ENCODE assay signal across 12 cellular contexts in genomic region chr1:88488277-88488676, GRCh38.
"Had no signal": no experiment of that assay in that cellular context is flagged by ENCODE, and none has a peak within 500 bp of the region (broad histone marks: within the 10 kb centered on the region; RNA-seq: fewer than 3 reads in every experiment).

No MANE protein-coding gene starts in this region.

- H3K4me1 ChIP-seq: tibial artery had no signal

- H3K4me3 Mint-ChIP-seq: activated CD4-positive, alpha-beta memory T cell treated with anti-CD3 and anti-CD28 coated beads for 36 hours; activated CD4-positive, alpha-beta T cell treated with anti-CD3 and anti-CD28 coated beads for 36 hours; activated CD8-positive, alpha-beta memory T cell treated with anti-CD3 and anti-CD28 coated beads, Interleukin-2, amount 10 ng/mL, durations not matched to agents 7 days and 5 days; activated T-cell treated with anti-CD3 and anti-CD28 coated beads, Interleukin-2, amount 50 U/mL, for 24 hours; natural killer cell; stimulated activated memory B cell treated with anti-CD40 and anti-IgM and Interleukin-4, amounts not matched to agents 10 μg/mL and 1 μg/mL and 100 μg/mL, for 72 hours had no signal

- H3K9me3 Mint-ChIP-seq: activated CD4-positive, alpha-beta memory T cell treated with anti-CD3 and anti-CD28 coated beads for 36 hours; activated naive CD4-positive, alpha-beta T cell treated with anti-CD3 and anti-CD28 coated beads, Interleukin-2, amount 50 U/mL, for 72 hours; activated T-cell treated with anti-CD3 and anti-CD28 coated beads, Interleukin-2, amount 50 U/mL, for 24 hours; stimulated activated memory B cell treated with anti-CD40 and anti-IgM and Interleukin-4, amounts not matched to agents 10 μg/mL and 1 μg/mL and 100 μg/mL, for 72 hours had no signal

- H3K4me3 ChIP-seq: dorsolateral prefrontal cortex, tibial artery had no signal

- ATAC-seq: activated CD4-positive, alpha-beta T cell treated with anti-CD3 and anti-CD28 coated beads for 36 hours; activated CD8-positive, alpha-beta memory T cell treated with anti-CD3 and anti-CD28 coated beads, Interleukin-2, amount 10 ng/mL, durations not matched to agents 7 days and 5 days; activated naive CD4-positive, alpha-beta T cell treated with anti-CD3 and anti-CD28 coated beads, Interleukin-2, amount 50 U/mL, for 72 hours; natural killer cell; stimulated activated memory B cell treated with anti-CD40 and anti-IgM and Interleukin-4, amounts not matched to agents 10 μg/mL and 1 μg/mL and 100 μg/mL, for 72 hours had no signal

- DNase-seq: activated CD4-positive, alpha-beta memory T cell treated with anti-CD3 and anti-CD28 coated beads for 36 hours; activated CD4-positive, alpha-beta T cell treated with anti-CD3 and anti-CD28 coated beads for 36 hours; activated CD8-positive, alpha-beta memory T cell treated with anti-CD3 and anti-CD28 coated beads, Interleukin-2, amount 10 ng/mL, durations not matched to agents 7 days and 5 days; activated effector memory CD4-positive, alpha-beta T cell treated with Interleukin-2 at 50 U/mL for 16 hours; activated T-cell treated with anti-CD3 and anti-CD28 coated beads, Interleukin-2, amount 50 U/mL, for 24 hours; dorsolateral prefrontal cortex; mesendoderm; natural killer cell; stimulated activated CD4-positive, alpha-beta T cell treated with anti-CD3 and anti-CD28 coated beads, Interleukin-2, amount 100 ng/mL, for 48 hours; tibial artery had no signal

- H3K36me3 ChIP-seq: tibial artery had no signal

- H3K4me1 Mint-ChIP-seq: activated CD4-positive, alpha-beta T cell treated with anti-CD3 and anti-CD28 coated beads for 36 hours; activated CD8-positive, alpha-beta memory T cell treated with anti-CD3 and anti-CD28 coated beads, Interleukin-2, amount 10 ng/mL, durations not matched to agents 7 days and 5 days; natural killer cell; stimulated activated memory B cell treated with anti-CD40 and anti-IgM and Interleukin-4, amounts not matched to agents 10 μg/mL and 1 μg/mL and 100 μg/mL, for 72 hours had no signal

- H3K27ac Mint-ChIP-seq: activated CD4-positive, alpha-beta memory T cell treated with anti-CD3 and anti-CD28 coated beads for 36 hours; activated CD4-positive, alpha-beta T cell treated with anti-CD3 and anti-CD28 coated beads for 36 hours; activated CD8-positive, alpha-beta memory T cell treated with anti-CD3 and anti-CD28 coated beads, Interleukin-2, amount 10 ng/mL, durations not matched to agents 7 days and 5 days; activated naive CD4-positive, alpha-beta T cell treated with anti-CD3 and anti-CD28 coated beads, Interleukin-2, amount 50 U/mL, for 72 hours; activated T-cell treated with anti-CD3 and anti-CD28 coated beads, Interleukin-2, amount 50 U/mL, for 24 hours; natural killer cell; stimulated activated memory B cell treated with anti-CD40 and anti-IgM and Interleukin-4, amounts not matched to agents 10 μg/mL and 1 μg/mL and 100 μg/mL, for 72 hours had no signal

- H3K27ac ChIP-seq: dorsolateral prefrontal cortex, tibial artery had no signal

- H3K9me3 ChIP-seq: tibial artery had no signal

- H3K36me3 Mint-ChIP-seq: activated CD4-positive, alpha-beta memory T cell treated with anti-CD3 and anti-CD28 coated beads for 36 hours; activated CD8-positive, alpha-beta memory T cell treated with anti-CD3 and anti-CD28 coated beads, Interleukin-2, amount 10 ng/mL, durations not matched to agents 7 days and 5 days; activated naive CD4-positive, alpha-beta T cell treated with anti-CD3 and anti-CD28 coated beads, Interleukin-2, amount 50 U/mL, for 72 hours; natural killer cell; stimulated activated memory B cell treated with anti-CD40 and anti-IgM and Interleukin-4, amounts not matched to agents 10 μg/mL and 1 μg/mL and 100 μg/mL, for 72 hours had no signal
